ENCODE assay signal across 1 cellular context in the genomic region with DNA sequence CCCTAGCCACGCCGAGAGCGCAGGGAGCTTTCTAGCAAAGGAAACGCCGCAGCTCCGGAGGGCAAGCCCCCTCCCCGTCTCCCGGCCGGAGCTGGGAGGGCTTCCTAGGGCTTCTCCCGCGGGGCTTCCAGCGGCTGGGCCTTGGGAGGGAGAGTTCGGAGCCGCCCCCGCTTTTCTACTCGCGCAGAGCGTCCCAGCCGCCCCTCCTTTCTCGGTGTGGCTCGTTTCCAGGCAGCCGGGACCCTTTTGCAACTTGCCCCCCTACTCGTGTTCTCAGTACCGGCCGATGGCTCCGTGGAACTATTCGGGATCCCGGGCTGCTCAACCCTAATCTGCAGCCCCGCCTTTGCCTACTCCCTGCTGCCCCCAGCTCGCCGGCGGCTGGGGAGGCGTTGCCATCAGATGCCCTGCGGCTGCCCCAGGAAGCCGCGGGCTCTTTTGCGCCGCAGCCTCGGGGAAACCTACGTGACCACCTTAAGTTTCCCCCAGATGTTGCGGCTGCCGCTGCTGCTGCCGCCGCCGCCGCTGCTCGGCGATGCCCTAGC.
TF ChIP-seq lines count a peak whose summit lies in the region.

No MANE protein-coding gene starts in this region.

TF ChIP-seq in GM12878, 131 proteins besides CTCF, POLR2A, EP300 and RAD21 (continued from another document):
- TF ChIP-seq EGR1 (IDR thresholded peaks at IDR 0.05; ENCODE audit: borderline replicate concordance in 1 of 2, low read depth in 2 of 2, low read length in 2 of 2) (peak in 1 of 2 experiments; percentile 75; a peak in 2 of 3 replicates), LARP7 (IDR thresholded peaks at IDR 0.05) (peak; percentile 91), RB1 (IDR thresholded peaks at IDR 0.05; ENCODE audit: borderline replicate concordance) (peak; percentile 24; the same call in 1 of the 2 replicates), SMARCA5 (IDR thresholded peaks at IDR 0.05) (peak; percentile 64; the same call in 1 of the 2 replicates), CBFB (IDR thresholded peaks at IDR 0.05; ENCODE audit: low read depth) (peak; percentile 43; the same call in 1 of the 2 replicates), DPF2 (IDR thresholded peaks at IDR 0.05) (0 out of 2 replicates have a peak, but pooled peaks have one; percentile 68), ASH2L (IDR thresholded peaks at IDR 0.05; ENCODE audit: borderline replicate concordance, low read depth) (0 out of 2 replicates have a peak, but pooled peaks have one; percentile 26), IRF5 (IDR thresholded peaks at IDR 0.05; ENCODE audit: borderline replicate concordance) (no peak), EED (IDR thresholded peaks at IDR 0.05; ENCODE audit: low read depth) (peak; percentile 59), SPI1 (IDR thresholded peaks at IDR 0.05; ENCODE audit: borderline replicate concordance, insufficient read depth, low read depth, low read length) (peak; percentile 27; the same call in 1 of the 2 replicates), BHLHE40 (IDR thresholded peaks at IDR 0.05; ENCODE audit: borderline replicate concordance in 1 of 2, low read depth in 2 of 2, low read length in 1 of 2) (peak; percentile 27 to 36; a peak in 1 of 4 replicates)
